ENCODE assay signal across 16 cellular contexts in the genomic region with DNA sequence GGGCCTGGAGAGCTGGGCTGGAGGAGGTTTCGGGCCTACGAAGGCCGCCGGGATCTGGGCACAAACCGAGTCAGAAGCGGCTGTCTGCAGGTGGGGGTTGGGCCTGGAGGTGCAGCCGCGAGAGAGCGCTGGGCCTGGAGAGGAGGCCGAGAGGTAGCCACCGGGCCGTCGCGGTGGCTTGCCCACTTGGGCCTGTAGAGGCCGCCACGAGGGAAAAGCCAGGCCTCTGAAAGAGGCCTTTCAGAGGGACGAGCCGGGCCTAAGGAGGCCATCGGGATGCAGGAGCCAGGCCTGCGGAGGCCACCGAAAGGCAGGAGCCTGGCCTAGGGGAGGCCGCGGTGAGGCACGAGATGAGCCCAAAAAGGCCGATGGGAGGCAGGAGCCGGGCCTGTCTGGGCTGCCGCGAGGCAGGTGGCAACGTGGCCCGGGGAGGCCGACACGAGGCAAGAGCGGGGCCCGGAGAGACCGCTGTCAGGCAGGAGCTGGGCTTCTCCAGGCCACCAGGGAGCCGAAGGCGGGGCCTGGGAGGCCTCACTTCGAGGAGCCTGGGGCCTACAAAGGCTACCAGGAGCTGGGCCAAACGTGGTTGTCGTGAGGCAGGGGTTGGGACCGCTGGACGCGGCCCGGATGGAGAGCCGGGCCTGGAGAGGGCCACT. TPM values are rescaled to one million over a fixed set of nuclear protein-coding genes. Genes with fewer than 3 reads are reported as not detected.
DNase-seq lines count a peak whose midpoint lies in the region; ATAC-seq and TF ChIP-seq lines count a peak whose summit lies in the region.
"Had no signal": no experiment of that assay in that cellular context is flagged by ENCODE, and none has a peak within 500 bp of the region (broad histone marks: within the 10 kb centered on the region; RNA-seq: fewer than 3 reads in every experiment).

No MANE protein-coding gene starts in this region.

- peaks cover 3% of the 10 kb centered on the region; the same call in 1 of the 2 replicates for H3K4me1 Mint-ChIP-seq in WTC11
- H3K4me1 Mint-ChIP-seq: B cell had no signal

- H2BK12ac ChIP-seq in neuronal stem cell (ENCODE audit: low read length) = no peak overlapping the region

- no peak overlapping the region for H3K4me3 ChIP-seq in H7 (ENCODE audit: insufficient read depth, low read depth, low read length)
- H3K4me3 ChIP-seq in iPS DF 6.9 (ENCODE audit: low read length) = no peak overlapping the region
- no peak overlapping the region for H3K4me3 ChIP-seq in neuronal stem cell (ENCODE audit: low read length in 2 of 2)
- H3K4me3 ChIP-seq: Peyer's patch had no signal

- H3K36me3 Mint-ChIP-seq in WTC11 = no peaks in the 10 kb centered on the region

- H3K79me1 ChIP-seq in neuronal stem cell (ENCODE audit: low read depth, low read length) = peaks cover 4% of the 10 kb centered on the region

- no peaks in the 10 kb centered on the region for H3K9me3 Mint-ChIP-seq in WTC11
- H3K9me3 Mint-ChIP-seq: CD4-positive, alpha-beta T cell had no signal

- ATAC-seq in WTC11 (peak; percentile 79), HG03280 (IDR thresholded peaks at IDR 0.05; ENCODE audit: unreplicated experiment) (no peak)

- no peak overlapping the region for H3K23ac ChIP-seq in neuronal stem cell (ENCODE audit: low read depth, low read length, poor library complexity)

- no peak overlapping the region for H4K91ac ChIP-seq in neuronal stem cell (ENCODE audit: low read depth, low read length, poor library complexity)

- H3K36me3 ChIP-seq in H7 (replicated peaks; ENCODE audit: control insufficient read depth, insufficient read depth, low read length) = no peaks in the 10 kb centered on the region
- no peaks in the 10 kb centered on the region; the same call in 1 of the 2 replicates for H3K36me3 ChIP-seq in iPS DF 6.9 (ENCODE audit: control insufficient read depth, insufficient read depth, low read length)
- no peaks in the 10 kb centered on the region for H3K36me3 ChIP-seq in neuronal stem cell (replicated peaks in 1 of 2; ENCODE audit: control insufficient read depth in 2 of 2, insufficient read depth in 2 of 2, low read length in 2 of 2)
- H3K36me3 ChIP-seq: Peyer's patch had no signal

- peak overlapping the region; percentile 51 for H2AFZ ChIP-seq in neuronal stem cell (ENCODE audit: low read length)

- H2BK5ac ChIP-seq in neuronal stem cell (ENCODE audit: low read length) = no peak overlapping the region

- H2BK120ac ChIP-seq in neuronal stem cell (ENCODE audit: low read depth, low read length) = peak overlapping the region; percentile 11

- H3K4me2 ChIP-seq in neuronal stem cell (ENCODE audit: insufficient read depth, low read length, poor library complexity, severe bottlenecking) = no peak overlapping the region

- peak overlapping the region; percentile 68 for H2AK5ac ChIP-seq in neuronal stem cell (ENCODE audit: low read depth, low read length)

- CTCF ChIA-PET in WTC11 (lab: Charles Lee) = interaction anchor here (0.5 to 3.1 kb wide), 22 partner anchors 9 to 244 kb away, joined by 3 to 13 read pairs (median 4); partner anchors contain the start of genes MDH2 and STYXL1

- H3K27me3 ChIP-seq in H7 (ENCODE audit: control insufficient read depth, insufficient read depth, low read length) = no peaks in the 10 kb centered on the region
- H3K27me3 ChIP-seq in iPS DF 6.9 (ENCODE audit: control insufficient read depth, insufficient read depth, low read length) = no peaks in the 10 kb centered on the region
- no peaks in the 10 kb centered on the region for H3K27me3 ChIP-seq in neuronal stem cell (ENCODE audit: control insufficient read depth in 3 of 3, insufficient read depth in 3 of 3, low read depth in 1 of 3, low read length in 3 of 3)
- H3K27me3 ChIP-seq: Peyer's patch had no signal

- no peak overlapping the region for H4K8ac ChIP-seq in neuronal stem cell (ENCODE audit: low read depth, low read length)

- WGBS in iPS DF 6.9 (ENCODE audit: insufficient coverage, insufficient read length) = no CpG with 5 or more reads among the region's 45 CpGs
- WGBS in neuronal stem cell (ENCODE audit: extremely low coverage in 2 of 2, insufficient read length in 2 of 2, insufficient replicate concordance in 1 of 2), 2 donors = no CpG with 5 or more reads among the region's 45 CpGs

- H3K4me3 Mint-ChIP-seq in WTC11 = no peak overlapping the region
- H3K4me3 Mint-ChIP-seq: B cell; CD4-positive, alpha-beta T cell had no signal

- H3K4ac ChIP-seq in neuronal stem cell (ENCODE audit: low read length) = no peak overlapping the region

- peak overlapping the region; percentile 82 for H3K27ac Mint-ChIP-seq in WTC11
- H3K27ac Mint-ChIP-seq: B cell; CD4-positive, alpha-beta T cell had no signal

- peak overlapping the region; percentile 24 for H3K18ac ChIP-seq in neuronal stem cell (ENCODE audit: low read length)

- H3K14ac ChIP-seq in neuronal stem cell (ENCODE audit: low read length) = no peak overlapping the region

- TF ChIP-seq CTCF in WTC11 (IDR thresholded peaks at IDR 0.05) = no peak

- H3K9ac ChIP-seq in neuronal stem cell (ENCODE audit: low read depth, low read length, poor library complexity) = no peak overlapping the region

- no peaks in the 10 kb centered on the region; the same call in 1 of the 2 replicates for H3K4me1 ChIP-seq in iPS DF 6.9 (ENCODE audit: control insufficient read depth, insufficient read depth, low read length)
- H3K4me1 ChIP-seq in neuronal stem cell (ENCODE audit: control insufficient read depth in 2 of 2, insufficient read depth in 1 of 2, low read depth in 1 of 2, low read length in 2 of 2) = no peaks in the 10 kb centered on the region
- H3K4me1 ChIP-seq: Peyer's patch had no signal

- POLR2A ChIA-PET in WTC11 (lab: Charles Lee) = interaction anchor here (0.5 to 1.5 kb wide), 2 partner anchors 90 to 123 kb away, joined by 3 to 6 read pairs; no protein-coding TSS in a partner anchor

- H3K27ac ChIP-seq in iPS DF 6.9 (ENCODE audit: low read length) = no peak overlapping the region
- H3K27ac ChIP-seq in neuronal stem cell (replicated peaks; ENCODE audit: low read length) = no peak overlapping the region
- H3K27ac ChIP-seq: Peyer's patch had no signal

- no peaks in the 10 kb centered on the region for H3K9me3 ChIP-seq in iPS DF 6.9 (ENCODE audit: control insufficient read depth, insufficient read depth, low read length)
- H3K9me3 ChIP-seq in neuronal stem cell (replicated peaks in 1 of 2; ENCODE audit: control insufficient read depth in 2 of 2, insufficient read depth in 1 of 2, low read depth in 1 of 2, low read length in 2 of 2) = no peaks in the 10 kb centered on the region

- DNase-seq in H7 (peak; percentile 86), WTC11 (ENCODE audit: low spot score) (peak; percentile 76), iPS DF 6.9 (ENCODE audit: low read depth, low spot score) (peak; percentile 29), neuronal stem cell (ENCODE audit: low spot score) (no peak), SIG-M5 (lab: John Stamatoyannopoulos, UW) (no peak), NCI-H748 (lab: John Stamatoyannopoulos, UW; ENCODE audit: unreplicated experiment) (no peak)
- DNase-seq: Calu3; CD4-positive, alpha-beta T cell; DND-41; GF-D8; NCI-H1694; NCI-H774; Peyer's patch; SHP77 had no signal

- H3K27me3 Mint-ChIP-seq in WTC11 (ENCODE audit: low read depth) = no peaks in the 10 kb centered on the region; the same call in 1 of the 2 replicates
- H3K27me3 Mint-ChIP-seq: B cell; CD4-positive, alpha-beta T cell had no signal

- H2BK15ac ChIP-seq in neuronal stem cell (ENCODE audit: low read length) = peak overlapping the region; percentile 69

TF ChIP-seq in WTC11, 78 proteins besides CTCF, POLR2A, EP300 and RAD21:
- TF ChIP-seq MAX (CRISPR knock-in tag; IDR thresholded peaks at IDR 0.05) (peak; percentile 69; the same call in 1 of the 2 replicates), OVOL2 (CRISPR knock-in tag; IDR thresholded peaks at IDR 0.05; ENCODE audit: borderline replicate concordance) (no peak), AR (CRISPR knock-in tag; IDR thresholded peaks at IDR 0.05) (no peak)

RNA-seq across cellular contexts. Expression of gene MDH2, which starts 25.6 kb away (rescaled TPM):
- 206 and 246 TPM in 2 replicates for total RNA-seq in H7 (2014; rRNA removed; shearing (Covaris generic))
- total RNA-seq in WTC11 (2021) = 298 to 333 TPM (median 313 TPM) in 3 replicates
- 189 TPM for polyA plus RNA-seq in neuronal stem cell (2013, experiment 1 of 2)
- 179 TPM for polyA plus RNA-seq in neuronal stem cell (2013, experiment 2 of 2)

RNA-seq across cellular contexts. Expression of gene STYXL1, which starts 25.7 kb away (rescaled TPM):
- 53.1 and 68.6 TPM in 2 replicates for total RNA-seq in H7 (2014; rRNA removed; shearing (Covaris generic))
- 21.3 to 28.2 TPM (median 27.8 TPM) in 3 replicates for total RNA-seq in WTC11 (2021)
- polyA plus RNA-seq in neuronal stem cell (2013, experiment 1 of 2) = 39.7 TPM
- polyA plus RNA-seq in neuronal stem cell (2013, experiment 2 of 2) = 37.4 TPM

Comparison
In these comparisons a context has a peak if more than half of its experiments do, and no peak if none do; other contexts are left out.
1. DNase-seq: peak in H7 (single experiment), WTC11 (single experiment) and iPS DF 6.9 (single experiment); none in neuronal stem cell (single experiment), SIG-M5 (single experiment) and NCI-H748 (single experiment).